12 cellular contexts compared by ENCODE assay signal in the genomic region with DNA sequence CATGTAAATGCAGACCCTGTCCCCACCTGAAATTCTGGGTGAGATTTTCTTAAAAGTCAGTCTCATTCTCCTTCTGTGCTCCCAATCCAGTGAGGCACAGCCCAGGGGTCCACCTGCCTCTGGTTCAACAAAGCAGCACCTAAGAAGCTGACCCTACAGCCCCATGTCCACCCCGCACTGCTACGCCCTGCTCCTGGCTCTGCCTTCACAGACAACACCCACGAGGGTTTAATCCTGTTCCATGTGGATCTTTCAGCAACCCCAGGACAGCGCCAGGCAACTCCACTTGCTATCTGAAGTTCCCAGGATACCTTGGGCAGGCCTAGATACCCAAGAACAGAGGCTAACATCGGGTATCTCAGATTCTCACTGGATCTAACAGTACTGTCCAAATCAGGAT. TPM values are rescaled to one million over a fixed set of nuclear protein-coding genes. Genes with fewer than 3 reads are reported as not detected.
DNase-seq lines count a peak whose midpoint lies in the region; ATAC-seq and TF ChIP-seq lines count a peak whose summit lies in the region.
"Had no signal": no experiment of that assay in that cellular context is flagged by ENCODE, and none has a peak within 500 bp of the region (broad histone marks: within the 10 kb centered on the region; RNA-seq: fewer than 3 reads in every experiment).

No MANE protein-coding gene starts in this region.

- H3K36me3 Mint-ChIP-seq in activated CD8-positive, alpha-beta memory T cell treated with anti-CD3 and anti-CD28 coated beads, Interleukin-2, amount 10 ng/mL, durations not matched to agents 7 days and 5 days: peaks cover 16% of the 10 kb centered on the region
- H3K36me3 Mint-ChIP-seq in activated T-helper 1 cell treated with anti-CD3 and anti-CD28 coated beads, Interleukin-12 subunit alpha, Interleukin-12 subunit beta, Interleukin-2, Interleukin-4 antibody, amounts not matched to agents 30 ng/mL and 10 ng/mL and 1 ng/mL, durations not matched to agents 14 hours and 24 hours and 36 hours (ENCODE audit: low read depth): peaks cover 30% of the 10 kb centered on the region
- H3K36me3 Mint-ChIP-seq in immature natural killer cell: peaks cover 0 to 11% (median 5%) of the 10 kb centered on the region in 3 donors

- H3K27me3 Mint-ChIP-seq in activated CD8-positive, alpha-beta memory T cell treated with anti-CD3 and anti-CD28 coated beads, Interleukin-2, amount 10 ng/mL, durations not matched to agents 7 days and 5 days: no peaks in the 10 kb centered on the region
- H3K27me3 Mint-ChIP-seq in activated T-helper 1 cell treated with anti-CD3 and anti-CD28 coated beads, Interleukin-12 subunit alpha, Interleukin-12 subunit beta, Interleukin-2, Interleukin-4 antibody, amounts not matched to agents 30 ng/mL and 10 ng/mL and 1 ng/mL, durations not matched to agents 14 hours and 24 hours and 36 hours (ENCODE audit: insufficient read depth): no peaks in the 10 kb centered on the region
- H3K27me3 Mint-ChIP-seq in immature natural killer cell (ENCODE audit: low read depth in 3 of 3): peaks cover 4 to 13% (median 10%) of the 10 kb centered on the region in 3 donors

- H3K4me3 ChIP-seq in smooth muscle cell: peak overlapping the region; percentile 70
- H3K4me3 ChIP-seq: K562 had no signal

- H3K27ac Mint-ChIP-seq in activated CD8-positive, alpha-beta memory T cell treated with anti-CD3 and anti-CD28 coated beads, Interleukin-2, amount 10 ng/mL, durations not matched to agents 7 days and 5 days: no peak overlapping the region
- H3K27ac Mint-ChIP-seq in activated T-helper 1 cell treated with anti-CD3 and anti-CD28 coated beads, Interleukin-12 subunit alpha, Interleukin-12 subunit beta, Interleukin-2, Interleukin-4 antibody, amounts not matched to agents 30 ng/mL and 10 ng/mL and 1 ng/mL, durations not matched to agents 14 hours and 24 hours and 36 hours: no peak overlapping the region
- peak overlapping the region in 5 of 6 donors; percentile 26 to 98 (median 93) for H3K27ac Mint-ChIP-seq in immature natural killer cell

- ATAC-seq in activated CD8-positive, alpha-beta memory T cell treated with anti-CD3 and anti-CD28 coated beads, Interleukin-2, amount 10 ng/mL, durations not matched to agents 7 days and 5 days: no peak
- no peak for ATAC-seq in HG02588 (IDR thresholded peaks at IDR 0.05; ENCODE audit: unreplicated experiment)
- ATAC-seq: K562, left ventricle myocardium superior had no signal

- H3K9me3 Mint-ChIP-seq in activated CD8-positive, alpha-beta memory T cell treated with anti-CD3 and anti-CD28 coated beads, Interleukin-2, amount 10 ng/mL, durations not matched to agents 7 days and 5 days (ENCODE audit: low read depth): peaks cover 5% of the 10 kb centered on the region
- peaks cover 10% of the 10 kb centered on the region for H3K9me3 Mint-ChIP-seq in activated T-helper 1 cell treated with anti-CD3 and anti-CD28 coated beads, Interleukin-12 subunit alpha, Interleukin-12 subunit beta, Interleukin-2, Interleukin-4 antibody, amounts not matched to agents 30 ng/mL and 10 ng/mL and 1 ng/mL, durations not matched to agents 14 hours and 24 hours and 36 hours
- peaks cover 0 to 2% (median 0%) of the 10 kb centered on the region in 6 donors for H3K9me3 Mint-ChIP-seq in immature natural killer cell

- H3K27me3 ChIP-seq in smooth muscle cell (ENCODE audit: low read depth): no peaks in the 10 kb centered on the region

- DNase-seq in activated CD8-positive, alpha-beta memory T cell treated with anti-CD3 and anti-CD28 coated beads, Interleukin-2, amount 10 ng/mL, durations not matched to agents 7 days and 5 days: no peak
- DNase-seq in activated CD8-positive, alpha-beta memory T cell treated with anti-CD3 and anti-CD28 coated beads, Interleukin-2, amount 50 U/mL, for 4 hours: no peak
- no peak for DNase-seq in activated T-helper 1 cell treated with anti-CD3 and anti-CD28 coated beads, Interleukin-12 subunit alpha, Interleukin-12 subunit beta, Interleukin-2, Interleukin-4 antibody, amounts not matched to agents 30 ng/mL and 10 ng/mL and 1 ng/mL, durations not matched to agents 14 hours and 24 hours and 36 hours (ENCODE audit: low spot score)
- no peak for DNase-seq in immature natural killer cell
- DNase-seq in smooth muscle cell (lab: John Stamatoyannopoulos, UW; ENCODE audit: unreplicated experiment): no peak
- DNase-seq in superior temporal gyrus (ENCODE audit: extremely low spot score): no peak
- DNase-seq in NCI-H146 (lab: John Stamatoyannopoulos, UW): no peak
- DNase-seq: AML-193; effector memory CD4-positive, alpha-beta T cell; left ventricle myocardium superior had no signal

- CTCF ChIA-PET in activated CD8-positive, alpha-beta memory T cell treated with anti-CD3 and anti-CD28 coated beads, Interleukin-2, amount 10 ng/mL, durations not matched to agents 7 days and 5 days (lab: Charles Lee): no interaction called here

- H3K4me2 ChIP-seq in smooth muscle cell: peak overlapping the region; percentile 98

- H3K9ac ChIP-seq in smooth muscle cell (ENCODE audit: low read depth): peak overlapping the region; percentile 97

- 40% methylated on average over 5 of the region's 5 CpGs for WGBS in smooth muscle cell (ENCODE audit: low lambda C conversion rate)

- H4K20me1 ChIP-seq in smooth muscle cell (ENCODE audit: low read depth): peaks cover 82% of the 10 kb centered on the region

- peaks cover 42% of the 10 kb centered on the region for H3F3A ChIP-seq in smooth muscle cell (ENCODE audit: low read depth)

- H3K9me3 ChIP-seq in smooth muscle cell (replicated peaks; ENCODE audit: low read depth): no peaks in the 10 kb centered on the region

- H3K4me1 Mint-ChIP-seq in activated CD8-positive, alpha-beta memory T cell treated with anti-CD3 and anti-CD28 coated beads, Interleukin-2, amount 10 ng/mL, durations not matched to agents 7 days and 5 days: peaks cover 33% of the 10 kb centered on the region
- peaks cover 29% of the 10 kb centered on the region for H3K4me1 Mint-ChIP-seq in activated T-helper 1 cell treated with anti-CD3 and anti-CD28 coated beads, Interleukin-12 subunit alpha, Interleukin-12 subunit beta, Interleukin-2, Interleukin-4 antibody, amounts not matched to agents 30 ng/mL and 10 ng/mL and 1 ng/mL, durations not matched to agents 14 hours and 24 hours and 36 hours (ENCODE audit: low read depth)
- H3K4me1 Mint-ChIP-seq in immature natural killer cell: peaks cover 56 to 60% of the 10 kb centered on the region in 2 donors

- H3K36me3 ChIP-seq in smooth muscle cell (ENCODE audit: low read depth): peaks cover 5% of the 10 kb centered on the region

- H3K4me1 ChIP-seq in smooth muscle cell (ENCODE audit: low read depth): peaks cover 9% of the 10 kb centered on the region

- no peak overlapping the region for H2AFZ ChIP-seq in smooth muscle cell (ENCODE audit: low read depth)

- H3K27ac ChIP-seq in smooth muscle cell (ENCODE audit: low read depth): peak overlapping the region; percentile 90

- intact Hi-C loops in activated T-helper 1 cell treated with anti-CD3 and anti-CD28 coated beads, Interleukin-12 subunit alpha, Interleukin-12 subunit beta, Interleukin-2, Interleukin-4 antibody, amounts not matched to agents 30 ng/mL and 10 ng/mL and 1 ng/mL, durations not matched to agents 14 hours and 24 hours and 36 hours (cut with micrococcal nuclease): loop anchor here (5.0 kb wide), 2 partner anchors 87 to 172 kb away; a partner anchor contains a TSS

- TF ChIP-seq CTCF in smooth muscle cell (IDR thresholded peaks at IDR 0.05; ENCODE audit: borderline replicate concordance, insufficient read depth, poor library complexity, severe bottlenecking): no peak

- H3K79me2 ChIP-seq in smooth muscle cell (ENCODE audit: low read depth): peaks cover 88% of the 10 kb centered on the region

- peak overlapping the region; percentile 80 for H3K4me3 Mint-ChIP-seq in activated CD8-positive, alpha-beta memory T cell treated with anti-CD3 and anti-CD28 coated beads, Interleukin-2, amount 10 ng/mL, durations not matched to agents 7 days and 5 days
- H3K4me3 Mint-ChIP-seq in activated T-helper 1 cell treated with anti-CD3 and anti-CD28 coated beads, Interleukin-12 subunit alpha, Interleukin-12 subunit beta, Interleukin-2, Interleukin-4 antibody, amounts not matched to agents 30 ng/mL and 10 ng/mL and 1 ng/mL, durations not matched to agents 14 hours and 24 hours and 36 hours: peak overlapping the region; percentile 92
- H3K4me3 Mint-ChIP-seq in immature natural killer cell: peak overlapping the region; percentile 96 to 98 (median 97)

RNA-seq across cellular contexts. Expression of a gene that starts 44.9 kb away (rescaled TPM):
- 100 to 1,000 TPM; 176 to 232 TPM for total RNA-seq in activated CD8-positive, alpha-beta memory T cell treated with anti-CD3 and anti-CD28 coated beads, Interleukin-2, amount 10 ng/mL, durations not matched to agents 7 days and 5 days
- 270 and 273 TPM in 2 replicates for total RNA-seq in activated T-helper 1 cell treated with anti-CD3 and anti-CD28 coated beads, Interleukin-12 subunit alpha, Interleukin-12 subunit beta, Interleukin-2, Interleukin-4 antibody, amounts not matched to agents 30 ng/mL and 10 ng/mL and 1 ng/mL, durations not matched to agents 14 hours and 24 hours and 36 hours
- polyA plus RNA-seq in immature natural killer cell (10 to 100 TPM; 20.4 to 71.7 (median 31.5) TPM), smooth muscle cell (545 and 601 TPM in 2 replicates)
- total RNA-seq in smooth muscle cell: 504 and 559 TPM in 2 replicates

RNA-seq across cellular contexts. Expression of a gene that starts 45.2 kb away (rescaled TPM):
- 100 to 1,000 TPM; 242 to 290 TPM for total RNA-seq in activated CD8-positive, alpha-beta memory T cell treated with anti-CD3 and anti-CD28 coated beads, Interleukin-2, amount 10 ng/mL, durations not matched to agents 7 days and 5 days
- total RNA-seq in activated T-helper 1 cell treated with anti-CD3 and anti-CD28 coated beads, Interleukin-12 subunit alpha, Interleukin-12 subunit beta, Interleukin-2, Interleukin-4 antibody, amounts not matched to agents 30 ng/mL and 10 ng/mL and 1 ng/mL, durations not matched to agents 14 hours and 24 hours and 36 hours: 203 and 219 TPM in 2 replicates
- polyA plus RNA-seq in immature natural killer cell (100 to 1,000 TPM; 204 to 249 (median 207) TPM), smooth muscle cell (314 and 344 TPM in 2 replicates)
- 443 and 523 TPM in 2 replicates for total RNA-seq in smooth muscle cell

Comparison
In these comparisons a context has a peak if more than half of its experiments do, and no peak if none do; other contexts are left out.
1. H3K27ac Mint-ChIP-seq: peak in immature natural killer cell (5 of 6); none in activated CD8-positive, alpha-beta memory T cell treated with anti-CD3 and anti-CD28 coated beads, Interleukin-2, amount 10 ng/mL, durations not matched to agents 7 days and 5 days (single experiment) and activated T-helper 1 cell treated with anti-CD3 and anti-CD28 coated beads, Interleukin-12 subunit alpha, Interleukin-12 subunit beta, Interleukin-2, Interleukin-4 antibody, amounts not matched to agents 30 ng/mL and 10 ng/mL and 1 ng/mL, durations not matched to agents 14 hours and 24 hours and 36 hours (single experiment).
2. Peak in every context shown above with its lines, with median percentiles within 50 percentile points of each other: H3K4me3 Mint-ChIP-seq.